In the genomic region with DNA sequence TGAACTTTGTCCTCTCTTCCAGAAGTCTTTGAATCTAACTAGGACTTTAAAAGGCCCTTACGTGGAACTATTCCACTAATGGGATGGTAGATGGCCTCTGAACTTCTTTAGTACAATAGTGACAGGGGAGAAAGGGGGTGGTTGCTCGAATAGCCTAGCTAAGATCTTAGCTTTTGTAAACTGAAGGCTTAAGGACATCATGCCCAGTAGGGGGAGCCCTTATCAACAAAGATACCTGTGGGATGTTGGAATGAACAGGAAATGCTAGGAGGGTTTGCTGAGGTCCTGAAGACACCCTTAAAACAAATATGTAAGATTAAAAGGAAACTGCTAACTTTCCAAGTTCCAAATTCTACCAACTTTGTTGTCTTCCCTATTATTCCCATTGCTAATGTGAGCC, we compare ENCODE assay signal across 1 cellular context.
TF ChIP-seq lines count a peak whose summit lies in the region.

No MANE protein-coding gene starts in this region.

TF ChIP-seq in HCT116, 20 proteins besides CTCF, POLR2A, EP300 and RAD21 (continued from another document):
- TF ChIP-seq ZBTB33 (IDR thresholded peaks at IDR 0.05; ENCODE audit: extremely low read depth, insufficient replicate concordance, low read length) (no peak), FOSL1 (IDR thresholded peaks at IDR 0.05; ENCODE audit: low read depth) (no peak), ZFX (IDR thresholded peaks at IDR 0.05) (no peak)
- TF ChIP-seq, protein P1, sequence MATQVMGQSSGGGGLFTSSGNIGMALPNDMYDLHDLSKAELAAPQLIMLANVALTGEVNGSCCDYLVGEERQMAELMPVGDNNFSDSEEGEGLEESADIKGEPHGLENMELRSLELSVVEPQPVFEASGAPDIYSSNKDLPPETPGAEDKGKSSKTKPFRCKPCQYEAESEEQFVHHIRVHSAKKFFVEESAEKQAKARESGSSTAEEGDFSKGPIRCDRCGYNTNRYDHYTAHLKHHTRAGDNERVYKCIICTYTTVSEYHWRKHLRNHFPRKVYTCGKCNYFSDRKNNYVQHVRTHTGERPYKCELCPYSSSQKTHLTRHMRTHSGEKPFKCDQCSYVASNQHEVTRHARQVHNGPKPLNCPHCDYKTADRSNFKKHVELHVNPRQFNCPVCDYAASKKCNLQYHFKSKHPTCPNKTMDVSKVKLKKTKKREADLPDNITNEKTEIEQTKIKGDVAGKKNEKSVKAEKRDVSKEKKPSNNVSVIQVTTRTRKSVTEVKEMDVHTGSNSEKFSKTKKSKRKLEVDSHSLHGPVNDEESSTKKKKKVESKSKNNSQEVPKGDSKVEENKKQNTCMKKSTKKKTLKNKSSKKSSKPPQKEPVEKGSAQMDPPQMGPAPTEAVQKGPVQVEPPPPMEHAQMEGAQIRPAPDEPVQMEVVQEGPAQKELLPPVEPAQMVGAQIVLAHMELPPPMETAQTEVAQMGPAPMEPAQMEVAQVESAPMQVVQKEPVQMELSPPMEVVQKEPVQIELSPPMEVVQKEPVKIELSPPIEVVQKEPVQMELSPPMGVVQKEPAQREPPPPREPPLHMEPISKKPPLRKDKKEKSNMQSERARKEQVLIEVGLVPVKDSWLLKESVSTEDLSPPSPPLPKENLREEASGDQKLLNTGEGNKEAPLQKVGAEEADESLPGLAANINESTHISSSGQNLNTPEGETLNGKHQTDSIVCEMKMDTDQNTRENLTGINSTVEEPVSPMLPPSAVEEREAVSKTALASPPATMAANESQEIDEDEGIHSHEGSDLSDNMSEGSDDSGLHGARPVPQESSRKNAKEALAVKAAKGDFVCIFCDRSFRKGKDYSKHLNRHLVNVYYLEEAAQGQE (IDR thresholded peaks at IDR 0.05; ENCODE audit: low read depth) = no peak
- TF ChIP-seq, protein P2, sequence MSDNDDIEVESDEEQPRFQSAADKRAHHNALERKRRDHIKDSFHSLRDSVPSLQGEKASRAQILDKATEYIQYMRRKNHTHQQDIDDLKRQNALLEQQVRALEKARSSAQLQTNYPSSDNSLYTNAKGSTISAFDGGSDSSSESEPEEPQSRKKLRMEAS (IDR thresholded peaks at IDR 0.05) = no peak
